Comparison of ENCODE assay signal across 26 cellular contexts in genomic region chr14:36449903-36450302, GRCh38.
"Had no signal": no experiment of that assay in that cellular context is flagged by ENCODE, and none has a peak within 500 bp of the region (broad histone marks: within the 10 kb centered on the region; RNA-seq: fewer than 3 reads in every experiment).

No MANE protein-coding gene starts in this region.

- H3K4me1 ChIP-seq: esophagus muscularis mucosa, foreskin keratinocyte, heart left ventricle, pancreas, psoas muscle had no signal

- H3K4me3 ChIP-seq: esophagus muscularis mucosa, heart left ventricle, pancreas, psoas muscle, smooth muscle cell had no signal

- DNase-seq: activated CD4-positive, alpha-beta T cell treated with anti-CD3 and anti-CD28 coated beads for 36 hours; activated CD4-positive, CD25-positive, alpha-beta regulatory T cell; activated CD8-positive, alpha-beta memory T cell treated with anti-CD3 and anti-CD28 coated beads, Interleukin-2, amount 10 ng/mL, durations not matched to agents 7 days and 5 days; activated CD8-positive, alpha-beta T cell treated with anti-CD3 and anti-CD28 coated beads, Interleukin-2, amount 10 ng/mL, durations not matched to agents 7 days and 5 days; activated T-cell treated with anti-CD3 and anti-CD28 coated beads, Interleukin-2, amount 50 U/mL, for 48 hours; anterior cingulate cortex; foreskin keratinocyte; heart left ventricle; hypothalamus; immature natural killer cell; kidney; left colon; midbrain; naive thymus-derived CD8-positive, alpha-beta T cell; nucleus accumbens; pancreas; psoas muscle; stimulated activated CD4-positive, alpha-beta T cell treated with anti-CD3 and anti-CD28 coated beads, Interleukin-1b, Interleukin-23, amount 100 ng/mL, for 48 hours; stimulated activated CD4-positive, alpha-beta T cell treated with anti-CD3 and anti-CD28 coated beads, Interleukin-4, amount 100 ng/mL, for 4 hours; stimulated activated CD8-positive, alpha-beta memory T cell treated with anti-CD3 and anti-CD28 coated beads, Interleukin-4, amount 100 ng/mL, for 48 hours; stimulated activated naive CD8-positive, alpha-beta T cell treated with anti-CD3 and anti-CD28 coated beads, Interleukin-15, amount 100 ng/mL, for 72 hours; substantia nigra had no signal

- H3K27ac ChIP-seq: esophagus muscularis mucosa, foreskin keratinocyte, heart left ventricle, pancreas, psoas muscle had no signal

- ATAC-seq: activated CD4-positive, alpha-beta T cell treated with anti-CD3 and anti-CD28 coated beads for 36 hours; activated CD8-positive, alpha-beta memory T cell treated with anti-CD3 and anti-CD28 coated beads, Interleukin-2, amount 10 ng/mL, durations not matched to agents 7 days and 5 days; activated CD8-positive, alpha-beta T cell treated with anti-CD3 and anti-CD28 coated beads, Interleukin-2, amount 10 ng/mL, durations not matched to agents 7 days and 5 days; activated naive CD4-positive, alpha-beta T cell treated with anti-CD3 and anti-CD28 coated beads, Interleukin-2, amount 50 U/mL, for 72 hours; foreskin keratinocyte; heart left ventricle; left colon; naive thymus-derived CD8-positive, alpha-beta T cell; pancreas; psoas muscle; stimulated activated memory B cell treated with anti-CD40 and anti-IgM and Interleukin-4, amounts not matched to agents 10 μg/mL and 1 μg/mL and 100 μg/mL, for 72 hours; stimulated activated naive CD8-positive, alpha-beta T cell treated with anti-CD3 and anti-CD28 coated beads, Interleukin-15, amount 100 ng/mL, for 72 hours had no signal

- H3K36me3 ChIP-seq: esophagus muscularis mucosa, heart left ventricle, pancreas had no signal

- H3K9me3 ChIP-seq: esophagus muscularis mucosa, heart left ventricle, pancreas, psoas muscle had no signal
